ENCODE assay signal across 17 cellular contexts in the genomic region with DNA sequence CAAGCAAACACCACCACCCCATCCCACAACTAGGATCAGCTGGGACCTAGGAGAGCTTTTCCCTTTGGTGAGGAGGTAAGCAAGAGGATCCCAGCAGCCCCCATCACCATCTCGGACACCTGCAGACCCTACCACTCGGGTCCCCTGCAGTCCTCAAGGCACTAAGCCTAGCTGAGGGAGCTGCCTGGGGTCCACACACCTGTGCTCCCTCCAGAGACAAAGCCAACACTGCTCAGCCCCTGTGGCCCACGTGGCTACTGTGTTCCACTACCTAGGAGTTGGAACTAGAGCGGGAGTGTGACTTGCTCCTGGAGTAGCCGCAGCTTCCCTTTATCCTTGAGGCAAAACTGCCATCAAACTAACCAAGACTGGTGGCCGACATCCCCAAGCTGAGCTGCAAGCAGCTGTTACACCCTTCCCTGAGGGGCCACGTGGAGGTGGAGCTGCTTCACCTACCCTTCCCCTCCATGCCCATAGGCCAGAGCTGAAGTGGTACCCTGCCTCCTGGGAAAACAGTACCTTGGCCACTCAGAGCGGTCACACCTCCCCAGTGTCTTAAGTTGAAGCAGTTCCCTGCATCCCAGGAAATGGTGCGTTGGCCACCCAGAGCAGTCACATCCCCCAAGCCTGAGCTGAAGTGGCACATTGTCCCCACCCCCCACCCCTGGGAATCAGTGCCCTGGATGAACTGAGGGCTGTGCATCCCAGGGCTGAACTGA.
DNase-seq lines count a peak whose midpoint lies in the region; FAIRE-seq and TF ChIP-seq lines count a peak whose summit lies in the region.
"Had no signal": no experiment of that assay in that cellular context is flagged by ENCODE, and none has a peak within 500 bp of the region (broad histone marks: within the 10 kb centered on the region; RNA-seq: fewer than 3 reads in every experiment).

No MANE protein-coding gene starts in this region.

- peaks cover 17 to 24% of the 10 kb centered on the region in 2 donors for H3K27me3 Mint-ChIP-seq in CD4-positive, alpha-beta memory T cell

- no peak overlapping the region for H3K27ac Mint-ChIP-seq in CD4-positive, alpha-beta memory T cell

- H3K4me3 ChIP-seq in BE2C (ENCODE audit: low read depth, low read length), result no peak overlapping the region
- no peak overlapping the region for H3K4me3 ChIP-seq in bronchial epithelial cell (ENCODE audit: low read depth, low read length)
- no peak overlapping the region for H3K4me3 ChIP-seq in CD4-positive, alpha-beta memory T cell (ENCODE audit: low read length in 2 of 2)
- H3K4me3 ChIP-seq: BLaER1 treated with 17β-estradiol and CSF1 and Interleukin-3, amounts not matched to agents 10 nM and 100 nM; K562 had no signal

- H3K9me3 ChIP-seq in BE2C, result no peaks in the 10 kb centered on the region
- H3K9me3 ChIP-seq in CD4-positive, alpha-beta memory T cell (ENCODE audit: control insufficient read depth in 1 of 2, low read length in 2 of 2), result peaks cover 0 to 5% of the 10 kb centered on the region in 2 donors

- H3K4me1 ChIP-seq in BE2C, result no peaks in the 10 kb centered on the region
- no peaks in the 10 kb centered on the region for H3K4me1 ChIP-seq in CD4-positive, alpha-beta memory T cell (ENCODE audit: insufficient read depth, low read length)
- H3K4me1 ChIP-seq: BLaER1 treated with 17β-estradiol and CSF1 and Interleukin-3, amounts not matched to agents 10 nM and 100 nM had no signal

- intact Hi-C loops in posterior vena cava (cut with DNase I), result loop anchor here in 1 of 2 donors (2.0 kb wide), 1 partner anchor 18 kb away; no protein-coding TSS in a partner anchor
- intact Hi-C loops in CD4-positive, alpha-beta memory T cell (cut with micrococcal nuclease), result no loop called here

- peaks cover 4 to 30% (median 22%) of the 10 kb centered on the region in 8 donors for H3K9me3 Mint-ChIP-seq in CD4-positive, alpha-beta memory T cell

- POLR2A ChIA-PET in HEK293T (lab: Yijun Ruan, JAX), result no interaction called here
- POLR2A ChIA-PET in CD4-positive, alpha-beta memory T cell (lab: Charles Lee; ENCODE audit: partially characterized antibody), result no interaction called here

- H3K27ac ChIP-seq in CD4-positive, alpha-beta memory T cell (ENCODE audit: low read depth, low read length), result no peak overlapping the region
- H3K27ac ChIP-seq: BLaER1 treated with 17β-estradiol and CSF1 and Interleukin-3, amounts not matched to agents 10 nM and 100 nM; HL-60 had no signal

- TF ChIP-seq CTCF in BE2C (IDR thresholded peaks at IDR 0.05; ENCODE audit: low read depth, low read length) (no peak), bronchial epithelial cell (IDR thresholded peaks at IDR 0.05; ENCODE audit: insufficient read depth, low read length, severe bottlenecking) (no peak)

- no peaks in the 10 kb centered on the region for H3K4me1 Mint-ChIP-seq in CD4-positive, alpha-beta memory T cell

- CTCF ChIA-PET in HEK293T (lab: Yijun Ruan, JAX), result no interaction called here
- CTCF ChIA-PET in CD4-positive, alpha-beta memory T cell (lab: Charles Lee; ENCODE audit: partially characterized antibody), result no interaction called here

- FAIRE-seq in bronchial epithelial cell (lab: Jason Lieb, UNC), result peak; percentile 23
- FAIRE-seq: H54, K562 had no signal

- H3K27me3 ChIP-seq in BE2C, result no peaks in the 10 kb centered on the region
- H3K27me3 ChIP-seq in bronchial epithelial cell (ENCODE audit: control insufficient read depth, insufficient read depth, low read length), result no peaks in the 10 kb centered on the region
- H3K27me3 ChIP-seq in CD4-positive, alpha-beta memory T cell (ENCODE audit: insufficient read depth, low read length), result no peaks in the 10 kb centered on the region
- H3K27me3 ChIP-seq: BLaER1 treated with 17β-estradiol and CSF1 and Interleukin-3, amounts not matched to agents 10 nM and 100 nM had no signal

- H3K36me3 ChIP-seq in BE2C (no peaks in the 10 kb centered on the region), bronchial epithelial cell (ENCODE audit: control insufficient read depth, insufficient read depth, low read length) (no peaks in the 10 kb centered on the region)
- no peaks in the 10 kb centered on the region for H3K36me3 ChIP-seq in CD4-positive, alpha-beta memory T cell (ENCODE audit: insufficient read depth, low read length)
- H3K36me3 ChIP-seq: BLaER1 treated with 17β-estradiol and CSF1 and Interleukin-3, amounts not matched to agents 10 nM and 100 nM had no signal

- DNase-seq in activated CD4-positive, CD25-positive, alpha-beta regulatory T cell treated with anti-CD3 and anti-CD28 coated beads, Interleukin-2, amount 50 U/mL, for 72 hours, result peak; percentile 9
- DNase-seq in activated CD4-positive, CD25-positive, alpha-beta regulatory T cell (lab: John Stamatoyannopoulos, UW), result no peak
- peak; percentile 1 for DNase-seq in BE2C
- no peak for DNase-seq in bronchial epithelial cell (ENCODE audit: low read depth)
- peak; percentile 32 for DNase-seq in posterior vena cava (ENCODE audit: low spot score)
- no peak for DNase-seq in HEK293T (ENCODE audit: extremely low spot score)
- DNase-seq in CD4-positive, alpha-beta memory T cell, result no peak
- no peak for DNase-seq in NCI-H1048 (lab: John Stamatoyannopoulos, UW)
- DNase-seq: EL, NCI-H146, NCI-H2081 treated with DMSO at 0.1 percent for 48 hours, NCI-H2227 treated with DMSO at 0.1 percent for 48 hours, NCI-H524 treated with DMSO at 0.1 percent for 48 hours had no signal

- H3K4me3 Mint-ChIP-seq in CD4-positive, alpha-beta memory T cell, result no peak overlapping the region

- H3K36me3 Mint-ChIP-seq in CD4-positive, alpha-beta memory T cell, result peaks cover 0 to 8% of the 10 kb centered on the region in 2 donors

TF ChIP-seq in HEK293T, 16 proteins besides CTCF, POLR2A, EP300 and RAD21:
- TF ChIP-seq TARDBP (IDR thresholded peaks at IDR 0.05) (no peak), L3MBTL2 (conservative IDR thresholded peaks at IDR 0.05) (no peak), SP1 (IDR thresholded peaks at IDR 0.05) (no peak), LEF1 (IDR thresholded peaks at IDR 0.05; ENCODE audit: borderline replicate concordance) (no peak), ELF4 (IDR thresholded peaks at IDR 0.05) (no peak), BHLHE40 (IDR thresholded peaks at IDR 0.05; ENCODE audit: borderline replicate concordance) (no peak), ZNF384 (IDR thresholded peaks at IDR 0.05) (no peak), FOXM1 (IDR thresholded peaks at IDR 0.05; ENCODE audit: borderline replicate concordance) (no peak), HDGF (IDR thresholded peaks at IDR 0.05; ENCODE audit: borderline replicate concordance) (no peak), FOXA1 (IDR thresholded peaks at IDR 0.05) (no peak)

Comparison
In these comparisons a context has a peak if more than half of its experiments do, and no peak if none do; other contexts are left out.
1. DNase-seq: peak in activated CD4-positive, CD25-positive, alpha-beta regulatory T cell treated with anti-CD3 and anti-CD28 coated beads, Interleukin-2, amount 50 U/mL, for 72 hours (single experiment), BE2C (single experiment) and posterior vena cava (single experiment); none in activated CD4-positive, CD25-positive, alpha-beta regulatory T cell (0 of 4), bronchial epithelial cell (single experiment), HEK293T (single experiment), CD4-positive, alpha-beta memory T cell (0 of 5) and NCI-H1048 (single experiment).